ENCODE assay signal across 30 cellular contexts in the genomic region with DNA sequence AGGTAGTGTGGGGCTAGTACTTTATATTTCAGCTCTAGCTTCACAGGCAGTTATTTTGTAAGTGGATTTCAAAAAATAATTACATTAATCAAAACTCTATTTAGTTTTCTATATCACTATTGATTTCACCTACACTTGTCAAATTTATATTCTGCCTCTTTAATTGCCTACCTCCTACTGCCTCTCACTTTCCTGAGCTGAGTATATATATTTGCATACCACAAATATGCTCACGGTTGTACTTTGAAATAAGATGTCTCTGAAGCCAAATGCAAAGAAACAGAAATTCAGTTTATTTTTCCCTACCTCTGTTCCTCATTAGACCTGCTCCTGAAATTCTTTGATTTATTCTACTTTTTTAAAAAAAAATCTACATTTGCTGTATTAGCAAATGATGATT.
DNase-seq lines count a peak whose midpoint lies in the region; ATAC-seq lines count a peak whose summit lies in the region.
"Had no signal": no experiment of that assay in that cellular context is flagged by ENCODE, and none has a peak within 500 bp of the region (broad histone marks: within the 10 kb centered on the region; RNA-seq: fewer than 3 reads in every experiment).

No MANE protein-coding gene starts in this region.

- DNase-seq in memory B cell (ENCODE audit: low spot score in 2 of 2) (no peak), Ammon's horn (ENCODE audit: low spot score) (no peak)
- DNase-seq: CD8-positive, alpha-beta memory T cell; DMS 273 treated with DMSO at 0.1 percent for 48 hours; DMS79; EL; GDM1; H7; Kasumi-1; NCI-H1092 treated with DMSO at 0.1 percent for 48 hours; NCI-H1436 treated with DMSO at 0.1 percent for 48 hours; NCI-H187 treated with DMSO at 0.1 percent for 48 hours; NCI-H2171 treated with DMSO at 0.1 percent for 48 hours; NCI-H345; NCI-H510A treated with DMSO at 0.1 percent for 48 hours; NCI-H82; Right ventricle myocardium superior; RPMI8226; T-cell had no signal

- no peak overlapping the region for H3K4me3 Mint-ChIP-seq in memory B cell
- H3K4me3 Mint-ChIP-seq: B cell; CD14-positive monocyte; CD8-positive, alpha-beta memory T cell; T-cell; T-helper 2 cell treated with Interferon-gamma antibody and Interleukin-4, amounts not matched to agents 5 μg/mL and 100 μg/mL, for 36 hours had no signal

- H3K36me3 Mint-ChIP-seq in memory B cell, result no peaks in the 10 kb centered on the region
- H3K36me3 Mint-ChIP-seq: CD14-positive monocyte; CD8-positive, alpha-beta memory T cell; T-cell had no signal

- H3K4me1 Mint-ChIP-seq in memory B cell, result peaks cover 4% of the 10 kb centered on the region
- H3K4me1 Mint-ChIP-seq: CD8-positive, alpha-beta memory T cell had no signal

- H3K9me3 Mint-ChIP-seq in memory B cell, result no peaks in the 10 kb centered on the region
- H3K9me3 Mint-ChIP-seq: T-cell; T-helper 2 cell treated with Interferon-gamma antibody and Interleukin-4, amounts not matched to agents 5 μg/mL and 100 μg/mL, for 36 hours had no signal

- no peak overlapping the region for H3K27ac Mint-ChIP-seq in memory B cell
- H3K27ac Mint-ChIP-seq: B cell; CD14-positive monocyte; CD8-positive, alpha-beta memory T cell; T-cell; T-helper 2 cell treated with Interferon-gamma antibody and Interleukin-4, amounts not matched to agents 5 μg/mL and 100 μg/mL, for 36 hours had no signal

- ATAC-seq in GM18867 (IDR thresholded peaks at IDR 0.05; ENCODE audit: unreplicated experiment) (peak; percentile 74), GM21529 (IDR thresholded peaks at IDR 0.05; ENCODE audit: unreplicated experiment) (peak; percentile 53), HG03354 (IDR thresholded peaks at IDR 0.05; ENCODE audit: poor library complexity, severe bottlenecking, unreplicated experiment) (peak; percentile 64), memory B cell (ENCODE audit: low read depth) (peak; percentile 49), GM21515 (IDR thresholded peaks at IDR 0.05; ENCODE audit: unreplicated experiment) (no peak), HG02678 (IDR thresholded peaks at IDR 0.05; ENCODE audit: unreplicated experiment) (no peak)
- ATAC-seq: A549, GM12878, K562, T-cell had no signal

- peaks cover 2% of the 10 kb centered on the region for H3K27me3 Mint-ChIP-seq in memory B cell

Comparison
In these comparisons a context has a peak if more than half of its experiments do, and no peak if none do; other contexts are left out.
1. ATAC-seq: peak in GM18867 (single experiment), GM21529 (single experiment), HG03354 (single experiment) and memory B cell (single experiment); none in GM21515 (single experiment) and HG02678 (single experiment).